8 cellular contexts compared by ENCODE assay signal in the genomic region with DNA sequence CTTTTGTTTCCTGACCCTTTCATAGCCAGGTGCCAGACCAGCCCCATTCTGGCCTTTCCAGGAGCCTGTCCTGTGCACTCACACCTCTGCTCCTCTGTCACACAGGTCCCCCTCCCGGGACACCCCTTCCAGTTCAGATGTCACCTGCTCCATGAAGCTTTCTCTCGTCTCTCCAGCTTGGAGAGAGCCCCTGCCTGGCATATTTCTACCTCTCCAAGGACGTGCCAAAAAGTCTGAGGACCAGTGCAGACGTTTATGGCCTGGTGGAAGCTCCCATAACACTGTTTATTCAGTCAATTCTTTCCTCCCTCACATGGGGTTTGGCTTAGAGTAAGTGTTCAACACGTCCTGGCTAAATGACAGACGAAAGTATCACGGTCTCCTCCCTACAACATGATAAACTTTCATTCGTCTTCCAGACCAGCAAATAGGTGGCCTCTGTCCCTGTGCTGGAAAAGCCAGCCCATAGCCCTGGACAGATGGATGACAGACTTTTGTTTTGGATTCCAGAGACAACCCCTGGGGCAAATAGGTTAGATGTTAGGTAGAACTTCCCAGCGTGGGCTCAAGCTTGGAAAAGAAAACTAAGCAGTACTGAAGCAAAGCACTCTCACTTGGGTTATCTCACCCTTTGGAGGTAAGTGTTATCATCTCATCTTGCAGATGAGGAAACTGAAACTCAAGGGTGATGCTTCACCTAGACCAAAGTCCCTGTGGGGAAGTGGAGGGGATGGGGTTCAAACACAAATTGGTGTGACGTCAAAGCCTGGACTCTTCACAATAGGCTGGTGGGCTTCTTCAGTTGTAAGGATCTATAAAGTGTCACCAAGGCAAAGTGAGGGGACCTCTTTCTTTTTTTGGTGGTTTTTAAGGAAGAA. TPM values are rescaled to one million over a fixed set of nuclear protein-coding genes. Genes with fewer than 3 reads are reported as not detected.
DNase-seq lines count a peak whose midpoint lies in the region; ATAC-seq lines count a peak whose summit lies in the region.

No MANE protein-coding gene starts in this region.

- CTCF ChIA-PET in activated CD8-positive, alpha-beta T cell treated with anti-CD3 and anti-CD28 coated beads, Interleukin-2, amount 10 ng/mL, durations not matched to agents 7 days and 5 days (lab: Charles Lee), result interaction anchor here (1.1 to 3.5 kb wide), 3 partner anchors 9 to 73 kb away, joined by 3 to 26 read pairs (median 6); no protein-coding TSS in a partner anchor

- H3K4me3 Mint-ChIP-seq in activated CD8-positive, alpha-beta T cell treated with anti-CD3 and anti-CD28 coated beads, Interleukin-2, amount 10 ng/mL, durations not matched to agents 7 days and 5 days, result peak overlapping the region; percentile 87

- peaks cover 29% of the 10 kb centered on the region for H3K36me3 Mint-ChIP-seq in activated CD8-positive, alpha-beta T cell treated with anti-CD3 and anti-CD28 coated beads, Interleukin-2, amount 10 ng/mL, durations not matched to agents 7 days and 5 days (ENCODE audit: low read depth)

- peak overlapping the region; percentile 68 for H3K27ac ChIP-seq in layer of hippocampus (ENCODE audit: low read depth, low read length)
- peak overlapping the region; percentile 36 for H3K27ac ChIP-seq in temporal lobe (ENCODE audit: low read depth, low read length)

- H3K27me3 Mint-ChIP-seq in activated CD8-positive, alpha-beta T cell treated with anti-CD3 and anti-CD28 coated beads, Interleukin-2, amount 10 ng/mL, durations not matched to agents 7 days and 5 days (ENCODE audit: low read depth), result no peaks in the 10 kb centered on the region

- peak overlapping the region; percentile 91 for H3K27ac Mint-ChIP-seq in activated CD8-positive, alpha-beta T cell treated with anti-CD3 and anti-CD28 coated beads, Interleukin-2, amount 10 ng/mL, durations not matched to agents 7 days and 5 days

- POLR2A ChIA-PET in activated CD8-positive, alpha-beta T cell treated with anti-CD3 and anti-CD28 coated beads, Interleukin-2, amount 10 ng/mL, durations not matched to agents 7 days and 5 days (lab: Charles Lee), result interaction anchor here (0.9 to 4.7 kb wide), 3 partner anchors 10 to 49 kb away, joined by 3 to 57 read pairs (median 31); no protein-coding TSS in a partner anchor

- no peaks in the 10 kb centered on the region for H3K27me3 ChIP-seq in layer of hippocampus (ENCODE audit: control insufficient read depth, insufficient read depth, low read length)

- no peaks in the 10 kb centered on the region for H3K9me3 Mint-ChIP-seq in activated CD8-positive, alpha-beta T cell treated with anti-CD3 and anti-CD28 coated beads, Interleukin-2, amount 10 ng/mL, durations not matched to agents 7 days and 5 days (ENCODE audit: insufficient read depth)

- DNase-seq in activated CD4-positive, alpha-beta T cell treated with anti-CD3 and anti-CD28 coated beads for 48 hours, result peak; percentile 61
- no peak for DNase-seq in activated CD4-positive, alpha-beta T cell treated with anti-CD3 and anti-CD28 coated beads for 1 hour
- peak; percentile 74 for DNase-seq in activated CD8-positive, alpha-beta T cell treated with anti-CD3 and anti-CD28 coated beads, Interleukin-2, amount 10 ng/mL, durations not matched to agents 7 days and 5 days
- DNase-seq in NCI-H146 (lab: John Stamatoyannopoulos, UW), result no peak

- peaks cover 59% of the 10 kb centered on the region for H3K4me1 Mint-ChIP-seq in activated CD8-positive, alpha-beta T cell treated with anti-CD3 and anti-CD28 coated beads, Interleukin-2, amount 10 ng/mL, durations not matched to agents 7 days and 5 days (ENCODE audit: low read depth)

- ATAC-seq in activated CD8-positive, alpha-beta T cell treated with anti-CD3 and anti-CD28 coated beads, Interleukin-2, amount 10 ng/mL, durations not matched to agents 7 days and 5 days, result peak; percentile 45
- no peak for ATAC-seq in HG03039 (IDR thresholded peaks at IDR 0.05; ENCODE audit: unreplicated experiment)
- ATAC-seq in HG02981 (IDR thresholded peaks at IDR 0.05; ENCODE audit: unreplicated experiment), result no peak

RNA-seq across cellular contexts. Expression of gene ECE1, which starts 52.9 kb away (rescaled TPM):
- total RNA-seq in activated CD8-positive, alpha-beta T cell treated with anti-CD3 and anti-CD28 coated beads, Interleukin-2, amount 10 ng/mL, durations not matched to agents 7 days and 5 days, result 10 to 100 TPM; 70.9 to 72.5 TPM
- total RNA-seq in temporal lobe, result 9.8 TPM

Comparison
In these comparisons a context has a peak if more than half of its experiments do, and no peak if none do; other contexts are left out.
1. DNase-seq: peak in activated CD4-positive, alpha-beta T cell treated with anti-CD3 and anti-CD28 coated beads for 48 hours (single experiment) and activated CD8-positive, alpha-beta T cell treated with anti-CD3 and anti-CD28 coated beads, Interleukin-2, amount 10 ng/mL, durations not matched to agents 7 days and 5 days (single experiment); none in activated CD4-positive, alpha-beta T cell treated with anti-CD3 and anti-CD28 coated beads for 1 hour (single experiment) and NCI-H146 (single experiment).